Comparison of ENCODE assay signal across 8 cellular contexts in genomic region chr7:73717991-73718405, GRCh38.
DNase-seq lines count a peak whose midpoint lies in the region; ATAC-seq lines count a peak whose summit lies in the region.

No MANE protein-coding gene starts in this region.

- peak; percentile 93 for DNase-seq in SIG-M5 treated with dmso at 0.1 percent for 504 hours (lab: John Stamatoyannopoulos, UW; ENCODE audit: unreplicated experiment)
- peak; percentile 31 for DNase-seq in activated gamma-delta T cell (lab: John Stamatoyannopoulos, UW)
- peak; percentile 92 for DNase-seq in kidney tubule cell (ENCODE audit: low spot score)
- peak; percentile 88 for DNase-seq in stimulated activated CD8-positive, alpha-beta memory T cell treated with anti-CD3 and anti-CD28 coated beads, Interleukin-4, amount 100 ng/mL, for 48 hours
- no peak for DNase-seq in NCI-H2171 treated with DMSO at 0.1 percent for 48 hours (lab: John Stamatoyannopoulos, UW)
- DNase-seq in NCI-H1694 (lab: John Stamatoyannopoulos, UW) = no peak

- ATAC-seq in GM19438 (IDR thresholded peaks at IDR 0.05; ENCODE audit: low read depth, unreplicated experiment) (peak; percentile 44), HG03025 (IDR thresholded peaks at IDR 0.05; ENCODE audit: low FRiP score, unreplicated experiment) (no peak)

Comparison
In these comparisons a context has a peak if more than half of its experiments do, and no peak if none do; other contexts are left out.
1. DNase-seq: peak in SIG-M5 treated with dmso at 0.1 percent for 504 hours (single experiment), activated gamma-delta T cell (single experiment), kidney tubule cell (single experiment) and stimulated activated CD8-positive, alpha-beta memory T cell treated with anti-CD3 and anti-CD28 coated beads, Interleukin-4, amount 100 ng/mL, for 48 hours (single experiment); none in NCI-H2171 treated with DMSO at 0.1 percent for 48 hours (single experiment) and NCI-H1694 (single experiment).